ENCODE assay signal across 1 cellular context in the genomic region with DNA sequence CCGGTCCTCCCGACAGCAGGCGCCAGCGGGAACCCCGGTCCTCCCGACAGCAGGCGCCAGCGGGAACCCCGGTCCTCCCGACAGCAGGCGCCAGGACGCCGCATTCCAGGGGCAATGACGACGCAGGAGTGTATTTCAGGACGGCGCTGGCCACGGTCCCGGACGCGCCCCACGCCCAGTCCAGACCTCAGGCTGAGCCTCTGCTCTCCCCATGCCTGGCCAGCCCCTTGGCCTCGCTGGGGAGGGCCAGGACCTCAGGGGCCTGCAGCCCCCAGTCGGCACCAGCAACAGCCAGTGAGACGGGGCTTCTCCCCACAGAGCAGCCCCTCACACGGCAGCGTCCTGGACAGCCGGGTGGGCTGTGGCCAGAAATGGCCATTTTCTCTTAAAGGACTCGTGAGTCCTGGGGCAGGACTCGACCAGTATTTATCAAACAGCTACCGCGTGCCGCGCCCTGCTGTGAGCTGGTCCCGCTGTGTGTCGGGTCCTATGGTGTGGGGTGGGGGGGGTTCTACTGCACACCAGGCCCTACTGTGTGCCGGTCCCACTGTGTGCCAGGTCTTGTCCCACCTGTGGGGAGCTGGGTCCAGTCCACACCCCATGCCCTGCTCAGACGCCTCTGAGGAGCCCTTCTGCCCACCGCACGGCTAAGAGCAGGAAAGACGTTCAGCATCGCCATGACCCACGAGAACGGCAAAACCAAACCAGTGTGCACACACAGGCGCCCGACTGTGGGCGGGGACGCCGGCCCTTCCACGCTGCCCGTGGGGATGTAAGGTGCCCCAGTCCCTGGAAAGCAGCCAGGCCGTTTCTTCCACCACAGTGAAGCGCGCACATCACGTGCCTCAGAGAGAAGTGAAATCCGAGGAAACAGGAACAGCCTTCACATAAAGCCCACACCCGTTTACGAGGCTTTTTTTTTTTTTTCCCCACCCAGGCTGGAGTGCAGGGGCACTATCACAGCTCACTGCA.
TF ChIP-seq lines count a peak whose summit lies in the region.

No MANE protein-coding gene starts in this region.

TF ChIP-seq in K562, 482 proteins besides CTCF, POLR2A, EP300 and RAD21 (continues in another document):
- TF ChIP-seq TEAD4 (IDR thresholded peaks at IDR 0.05; ENCODE audit: low read length) (no peak), TEAD4 (CRISPR knock-in tag; IDR thresholded peaks at IDR 0.05; ENCODE audit: borderline replicate concordance) (no peak), ZNF212 (CRISPR knock-in tag; IDR thresholded peaks at IDR 0.05) (no peak), MYC (IDR thresholded peaks at IDR 0.05; ENCODE audit: low read depth, low read length) (no peak), MYC (CRISPR knock-in tag; IDR thresholded peaks at IDR 0.05; ENCODE audit: borderline replicate concordance, low read depth) (no peak), STAG1 (CRISPR knock-in tag; IDR thresholded peaks at IDR 0.05; ENCODE audit: borderline replicate concordance) (no peak), MBD2 (IDR thresholded peaks at IDR 0.05; ENCODE audit: borderline replicate concordance, low read depth) (no peak), HMGN3 (IDR thresholded peaks at IDR 0.05; ENCODE audit: borderline replicate concordance, extremely low read depth, insufficient read length, low read depth, low read length) (no peak), TFAM (CRISPR knock-in tag; conservative IDR thresholded peaks at IDR 0.05) (no peak), ZNF140 (CRISPR knock-in tag; IDR thresholded peaks at IDR 0.05) (no peak), ASH1L (IDR thresholded peaks at IDR 0.05; ENCODE audit: borderline replicate concordance, low read depth, partially characterized antibody) (no peak), NR2C2 (CRISPR knock-in tag; IDR thresholded peaks at IDR 0.05) (no peak), NR2C2 (tag; IDR thresholded peaks at IDR 0.05) (no peak), HDAC3 (IDR thresholded peaks at IDR 0.05; ENCODE audit: borderline replicate concordance, partially characterized antibody) (no peak), HNRNPLL (IDR thresholded peaks at IDR 0.05; ENCODE audit: low read depth, low read length, poor library complexity, severe bottlenecking) (no peak), NCOA1 (IDR thresholded peaks at IDR 0.05; ENCODE audit: low read depth) (no peak), CREB1 (IDR thresholded peaks at IDR 0.05) (no peak), CREB1 (CRISPR knock-in tag; IDR thresholded peaks at IDR 0.05) (no peak), FOXK2 (conservative IDR thresholded peaks at IDR 0.05 in 1 of 2, IDR thresholded peaks at IDR 0.05 in 1 of 2; ENCODE audit: low read depth in 2 of 2) (no peak), ETV5 (CRISPR knock-in tag; IDR thresholded peaks at IDR 0.05; ENCODE audit: low read depth) (no peak), TAF15 (IDR thresholded peaks at IDR 0.05; ENCODE audit: low read depth, low read length) (no peak), FOXA1 (IDR thresholded peaks at IDR 0.05; ENCODE audit: borderline replicate concordance) (no peak), ZNF445 (CRISPR knock-in tag; IDR thresholded peaks at IDR 0.05; ENCODE audit: low read depth) (no peak), HMG20A (CRISPR knock-in tag; conservative IDR thresholded peaks at IDR 0.05) (no peak), BRD9 (IDR thresholded peaks at IDR 0.05; ENCODE audit: low read depth, partially characterized antibody) (no peak), DPF2 (IDR thresholded peaks at IDR 0.05) (no peak), THRAP3 (IDR thresholded peaks at IDR 0.05; ENCODE audit: borderline replicate concordance) (no peak), HDAC1 (IDR thresholded peaks at IDR 0.05) (no peak), ZKSCAN1 (IDR thresholded peaks at IDR 0.05; ENCODE audit: low read depth, low read length) (peak; percentile 99), YY1 (IDR thresholded peaks at IDR 0.05; ENCODE audit: borderline replicate concordance in 1 of 3, control insufficient read depth in 1 of 3, extremely low read depth in 1 of 3, insufficient read depth in 3 of 3, insufficient read length in 1 of 3, insufficient replicate concordance in 2 of 3, low read depth in 1 of 3, low read length in 2 of 3) (no peak), NFIC (IDR thresholded peaks at IDR 0.05) (0 out of 2 replicates have a peak, but pooled peaks have one; percentile 6), GABPB2 (CRISPR knock-in tag; conservative IDR thresholded peaks at IDR 0.05) (no peak), SPI1 (IDR thresholded peaks at IDR 0.05; ENCODE audit: borderline replicate concordance, low read depth, low read length) (peak; percentile 21; the same call in 1 of the 2 replicates), EWSR1 (IDR thresholded peaks at IDR 0.05; ENCODE audit: borderline replicate concordance, low read depth, partially characterized antibody) (no peak), ZNF263 (CRISPR knock-in tag; IDR thresholded peaks at IDR 0.05; ENCODE audit: borderline replicate concordance) (peak; percentile 85), KAT7 (CRISPR knock-in tag; IDR thresholded peaks at IDR 0.05; ENCODE audit: borderline replicate concordance) (no peak), POLR2B (IDR thresholded peaks at IDR 0.05; ENCODE audit: low read depth, partially characterized antibody) (no peak), KHSRP (IDR thresholded peaks at IDR 0.05) (no peak)
- TF ChIP-seq, protein P1, sequence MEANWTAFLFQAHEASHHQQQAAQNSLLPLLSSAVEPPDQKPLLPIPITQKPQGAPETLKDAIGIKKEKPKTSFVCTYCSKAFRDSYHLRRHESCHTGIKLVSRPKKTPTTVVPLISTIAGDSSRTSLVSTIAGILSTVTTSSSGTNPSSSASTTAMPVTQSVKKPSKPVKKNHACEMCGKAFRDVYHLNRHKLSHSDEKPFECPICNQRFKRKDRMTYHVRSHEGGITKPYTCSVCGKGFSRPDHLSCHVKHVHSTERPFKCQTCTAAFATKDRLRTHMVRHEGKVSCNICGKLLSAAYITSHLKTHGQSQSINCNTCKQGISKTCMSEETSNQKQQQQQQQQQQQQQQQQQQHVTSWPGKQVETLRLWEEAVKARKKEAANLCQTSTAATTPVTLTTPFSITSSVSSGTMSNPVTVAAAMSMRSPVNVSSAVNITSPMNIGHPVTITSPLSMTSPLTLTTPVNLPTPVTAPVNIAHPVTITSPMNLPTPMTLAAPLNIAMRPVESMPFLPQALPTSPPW (CRISPR knock-in tag; IDR thresholded peaks at IDR 0.05): no peak
- TF ChIP-seq, protein P2, sequence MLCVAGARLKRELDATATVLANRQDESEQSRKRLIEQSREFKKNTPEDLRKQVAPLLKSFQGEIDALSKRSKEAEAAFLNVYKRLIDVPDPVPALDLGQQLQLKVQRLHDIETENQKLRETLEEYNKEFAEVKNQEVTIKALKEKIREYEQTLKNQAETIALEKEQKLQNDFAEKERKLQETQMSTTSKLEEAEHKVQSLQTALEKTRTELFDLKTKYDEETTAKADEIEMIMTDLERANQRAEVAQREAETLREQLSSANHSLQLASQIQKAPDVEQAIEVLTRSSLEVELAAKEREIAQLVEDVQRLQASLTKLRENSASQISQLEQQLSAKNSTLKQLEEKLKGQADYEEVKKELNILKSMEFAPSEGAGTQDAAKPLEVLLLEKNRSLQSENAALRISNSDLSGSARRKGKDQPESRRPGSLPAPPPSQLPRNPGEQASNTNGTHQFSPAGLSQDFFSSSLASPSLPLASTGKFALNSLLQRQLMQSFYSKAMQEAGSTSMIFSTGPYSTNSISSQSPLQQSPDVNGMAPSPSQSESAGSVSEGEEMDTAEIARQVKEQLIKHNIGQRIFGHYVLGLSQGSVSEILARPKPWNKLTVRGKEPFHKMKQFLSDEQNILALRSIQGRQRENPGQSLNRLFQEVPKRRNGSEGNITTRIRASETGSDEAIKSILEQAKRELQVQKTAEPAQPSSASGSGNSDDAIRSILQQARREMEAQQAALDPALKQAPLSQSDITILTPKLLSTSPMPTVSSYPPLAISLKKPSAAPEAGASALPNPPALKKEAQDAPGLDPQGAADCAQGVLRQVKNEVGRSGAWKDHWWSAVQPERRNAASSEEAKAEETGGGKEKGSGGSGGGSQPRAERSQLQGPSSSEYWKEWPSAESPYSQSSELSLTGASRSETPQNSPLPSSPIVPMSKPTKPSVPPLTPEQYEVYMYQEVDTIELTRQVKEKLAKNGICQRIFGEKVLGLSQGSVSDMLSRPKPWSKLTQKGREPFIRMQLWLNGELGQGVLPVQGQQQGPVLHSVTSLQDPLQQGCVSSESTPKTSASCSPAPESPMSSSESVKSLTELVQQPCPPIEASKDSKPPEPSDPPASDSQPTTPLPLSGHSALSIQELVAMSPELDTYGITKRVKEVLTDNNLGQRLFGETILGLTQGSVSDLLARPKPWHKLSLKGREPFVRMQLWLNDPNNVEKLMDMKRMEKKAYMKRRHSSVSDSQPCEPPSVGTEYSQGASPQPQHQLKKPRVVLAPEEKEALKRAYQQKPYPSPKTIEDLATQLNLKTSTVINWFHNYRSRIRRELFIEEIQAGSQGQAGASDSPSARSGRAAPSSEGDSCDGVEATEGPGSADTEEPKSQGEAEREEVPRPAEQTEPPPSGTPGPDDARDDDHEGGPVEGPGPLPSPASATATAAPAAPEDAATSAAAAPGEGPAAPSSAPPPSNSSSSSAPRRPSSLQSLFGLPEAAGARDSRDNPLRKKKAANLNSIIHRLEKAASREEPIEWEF (CRISPR knock-in tag; IDR thresholded peaks at IDR 0.05): no peak
- TF ChIP-seq, protein P3, sequence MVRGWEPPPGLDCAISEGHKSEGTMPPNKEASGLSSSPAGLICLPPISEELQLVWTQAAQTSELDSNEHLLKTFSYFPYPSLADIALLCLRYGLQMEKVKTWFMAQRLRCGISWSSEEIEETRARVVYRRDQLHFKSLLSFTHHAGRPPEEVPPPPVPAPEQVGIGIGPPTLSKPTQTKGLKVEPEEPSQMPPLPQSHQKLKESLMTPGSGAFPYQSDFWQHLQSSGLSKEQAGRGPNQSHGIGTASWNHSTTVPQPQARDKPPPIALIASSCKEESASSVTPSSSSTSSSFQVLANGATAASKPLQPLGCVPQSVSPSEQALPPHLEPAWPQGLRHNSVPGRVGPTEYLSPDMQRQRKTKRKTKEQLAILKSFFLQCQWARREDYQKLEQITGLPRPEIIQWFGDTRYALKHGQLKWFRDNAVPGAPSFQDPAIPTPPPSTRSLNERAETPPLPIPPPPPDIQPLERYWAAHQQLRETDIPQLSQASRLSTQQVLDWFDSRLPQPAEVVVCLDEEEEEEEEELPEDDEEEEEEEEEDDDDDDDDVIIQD (CRISPR knock-in tag; IDR thresholded peaks at IDR 0.05): no peak
- TF ChIP-seq, protein P4, sequence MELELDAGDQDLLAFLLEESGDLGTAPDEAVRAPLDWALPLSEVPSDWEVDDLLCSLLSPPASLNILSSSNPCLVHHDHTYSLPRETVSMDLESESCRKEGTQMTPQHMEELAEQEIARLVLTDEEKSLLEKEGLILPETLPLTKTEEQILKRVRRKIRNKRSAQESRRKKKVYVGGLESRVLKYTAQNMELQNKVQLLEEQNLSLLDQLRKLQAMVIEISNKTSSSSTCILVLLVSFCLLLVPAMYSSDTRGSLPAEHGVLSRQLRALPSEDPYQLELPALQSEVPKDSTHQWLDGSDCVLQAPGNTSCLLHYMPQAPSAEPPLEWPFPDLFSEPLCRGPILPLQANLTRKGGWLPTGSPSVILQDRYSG (tag; conservative IDR thresholded peaks at IDR 0.05; ENCODE audit: low read depth): no peak
- TF ChIP-seq, protein P5, sequence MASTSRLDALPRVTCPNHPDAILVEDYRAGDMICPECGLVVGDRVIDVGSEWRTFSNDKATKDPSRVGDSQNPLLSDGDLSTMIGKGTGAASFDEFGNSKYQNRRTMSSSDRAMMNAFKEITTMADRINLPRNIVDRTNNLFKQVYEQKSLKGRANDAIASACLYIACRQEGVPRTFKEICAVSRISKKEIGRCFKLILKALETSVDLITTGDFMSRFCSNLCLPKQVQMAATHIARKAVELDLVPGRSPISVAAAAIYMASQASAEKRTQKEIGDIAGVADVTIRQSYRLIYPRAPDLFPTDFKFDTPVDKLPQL (IDR thresholded peaks at IDR 0.05; ENCODE audit: extremely low read depth, insufficient read length): no peak
- TF ChIP-seq, protein P6, sequence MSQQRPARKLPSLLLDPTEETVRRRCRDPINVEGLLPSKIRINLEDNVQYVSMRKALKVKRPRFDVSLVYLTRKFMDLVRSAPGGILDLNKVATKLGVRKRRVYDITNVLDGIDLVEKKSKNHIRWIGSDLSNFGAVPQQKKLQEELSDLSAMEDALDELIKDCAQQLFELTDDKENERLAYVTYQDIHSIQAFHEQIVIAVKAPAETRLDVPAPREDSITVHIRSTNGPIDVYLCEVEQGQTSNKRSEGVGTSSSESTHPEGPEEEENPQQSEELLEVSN (IDR thresholded peaks at IDR 0.05; ENCODE audit: borderline replicate concordance in 1 of 2, extremely low read depth in 1 of 2, insufficient read depth in 1 of 2, insufficient read length in 1 of 2, low read depth in 1 of 2, low read length in 1 of 2, poor library complexity in 1 of 2, severe bottlenecking in 1 of 2): peak in 1 of 2 experiments; percentile 14
- TF ChIP-seq, protein P7, sequence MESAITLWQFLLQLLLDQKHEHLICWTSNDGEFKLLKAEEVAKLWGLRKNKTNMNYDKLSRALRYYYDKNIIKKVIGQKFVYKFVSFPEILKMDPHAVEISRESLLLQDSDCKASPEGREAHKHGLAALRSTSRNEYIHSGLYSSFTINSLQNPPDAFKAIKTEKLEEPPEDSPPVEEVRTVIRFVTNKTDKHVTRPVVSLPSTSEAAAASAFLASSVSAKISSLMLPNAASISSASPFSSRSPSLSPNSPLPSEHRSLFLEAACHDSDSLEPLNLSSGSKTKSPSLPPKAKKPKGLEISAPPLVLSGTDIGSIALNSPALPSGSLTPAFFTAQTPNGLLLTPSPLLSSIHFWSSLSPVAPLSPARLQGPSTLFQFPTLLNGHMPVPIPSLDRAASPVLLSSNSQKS (CRISPR knock-in tag; IDR thresholded peaks at IDR 0.05): no peak
- TF ChIP-seq, protein P8, sequence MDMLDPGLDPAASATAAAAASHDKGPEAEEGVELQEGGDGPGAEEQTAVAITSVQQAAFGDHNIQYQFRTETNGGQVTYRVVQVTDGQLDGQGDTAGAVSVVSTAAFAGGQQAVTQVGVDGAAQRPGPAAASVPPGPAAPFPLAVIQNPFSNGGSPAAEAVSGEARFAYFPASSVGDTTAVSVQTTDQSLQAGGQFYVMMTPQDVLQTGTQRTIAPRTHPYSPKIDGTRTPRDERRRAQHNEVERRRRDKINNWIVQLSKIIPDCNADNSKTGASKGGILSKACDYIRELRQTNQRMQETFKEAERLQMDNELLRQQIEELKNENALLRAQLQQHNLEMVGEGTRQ (CRISPR knock-in tag; IDR thresholded peaks at IDR 0.05): peak; percentile 5; the same call in 1 of the 2 replicates
- TF ChIP-seq, protein P9, sequence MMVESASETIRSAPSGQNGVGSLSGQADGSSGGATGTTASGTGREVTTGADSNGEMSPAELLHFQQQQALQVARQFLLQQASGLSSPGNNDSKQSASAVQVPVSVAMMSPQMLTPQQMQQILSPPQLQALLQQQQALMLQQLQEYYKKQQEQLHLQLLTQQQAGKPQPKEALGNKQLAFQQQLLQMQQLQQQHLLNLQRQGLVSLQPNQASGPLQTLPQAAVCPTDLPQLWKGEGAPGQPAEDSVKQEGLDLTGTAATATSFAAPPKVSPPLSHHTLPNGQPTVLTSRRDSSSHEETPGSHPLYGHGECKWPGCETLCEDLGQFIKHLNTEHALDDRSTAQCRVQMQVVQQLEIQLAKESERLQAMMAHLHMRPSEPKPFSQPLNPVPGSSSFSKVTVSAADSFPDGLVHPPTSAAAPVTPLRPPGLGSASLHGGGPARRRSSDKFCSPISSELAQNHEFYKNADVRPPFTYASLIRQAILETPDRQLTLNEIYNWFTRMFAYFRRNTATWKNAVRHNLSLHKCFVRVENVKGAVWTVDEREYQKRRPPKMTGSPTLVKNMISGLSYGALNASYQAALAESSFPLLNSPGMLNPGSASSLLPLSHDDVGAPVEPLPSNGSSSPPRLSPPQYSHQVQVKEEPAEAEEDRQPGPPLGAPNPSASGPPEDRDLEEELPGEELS (CRISPR knock-in tag; IDR thresholded peaks at IDR 0.05; ENCODE audit: borderline replicate concordance): no peak
